ENCODE assay signal across 18 cellular contexts in genomic region chr7:2666588-2667250, GRCh38. TPM values are rescaled to one million over a fixed set of nuclear protein-coding genes. Genes with fewer than 3 reads are reported as not detected.
"Had no signal": no experiment of that assay in that cellular context is flagged by ENCODE, and none has a peak within 500 bp of the region (broad histone marks: within the 10 kb centered on the region; RNA-seq: fewer than 3 reads in every experiment).

No MANE protein-coding gene starts in this region.

- DNase-seq: activated CD4-positive, alpha-beta T cell treated with anti-CD3 and anti-CD28 coated beads, Interleukin-2, amount 50 U/mL, for 4 hours; activated CD4-positive, CD25-positive, alpha-beta regulatory T cell treated with anti-CD3 and anti-CD28 coated beads, Interleukin-2, amount 50 U/mL, for 72 hours; activated CD8-positive, alpha-beta memory T cell treated with anti-CD3 and anti-CD28 coated beads, Interleukin-2, amount 10 ng/mL, durations not matched to agents 7 days and 5 days; activated effector memory CD4-positive, alpha-beta T cell treated with Interleukin-2 at 50 U/mL for 16 hours; activated T-cell treated with anti-CD3 and anti-CD28 coated beads, Interleukin-2, amount 50 U/mL, for 24 hours; foreskin fibroblast; immature natural killer cell; mammary epithelial cell; natural killer cell; occipital lobe; psoas muscle; sigmoid colon; stimulated activated CD4-positive, alpha-beta T cell treated with anti-CD3 and anti-CD28 coated beads, Interleukin-12 subunit alpha, Interleukin-12 subunit beta, amount 100 ng/mL, for 4 hours; stimulated activated naive CD8-positive, alpha-beta T cell treated with anti-CD3 and anti-CD28 coated beads, Interleukin-15, Interleukin-2, amounts not matched to agents 100 U/mL and 50 U/mL, for 24 hours; upper lobe of right lung had no signal

- H3K36me3 ChIP-seq: upper lobe of right lung had no signal

- H3K9me3 ChIP-seq: psoas muscle, sigmoid colon, suprapubic skin, upper lobe of right lung had no signal

- H3K27ac ChIP-seq: esophagus muscularis mucosa, psoas muscle, sigmoid colon, suprapubic skin, upper lobe of right lung had no signal

- H3K27me3 ChIP-seq: suprapubic skin, upper lobe of right lung had no signal

- ATAC-seq: activated CD8-positive, alpha-beta memory T cell treated with anti-CD3 and anti-CD28 coated beads, Interleukin-2, amount 10 ng/mL, durations not matched to agents 7 days and 5 days; natural killer cell; psoas muscle; stimulated activated naive CD8-positive, alpha-beta T cell treated with anti-CD3 and anti-CD28 coated beads, Interleukin-15, Interleukin-2, amounts not matched to agents 100 U/mL and 50 U/mL, for 24 hours; upper lobe of right lung had no signal

- FAIRE-seq: endometrium had no signal

- H3K4me3 ChIP-seq: esophagus muscularis mucosa, psoas muscle, sigmoid colon, suprapubic skin, upper lobe of right lung had no signal

RNA-seq across cellular contexts. Expression of gene AMZ1, which starts 21.3 kb away (rescaled TPM):
- total RNA-seq: psoas muscle had no signal
